In genomic region chr22:45007247-45007945, GRCh38 we compare ENCODE assay signal across 8 cellular contexts. TPM values are rescaled to one million over a fixed set of nuclear protein-coding genes. Genes with fewer than 3 reads are reported as not detected.
DNase-seq lines count a peak whose midpoint lies in the region; ATAC-seq, FAIRE-seq and TF ChIP-seq lines count a peak whose summit lies in the region.

No MANE protein-coding gene starts in this region.

- H3K27ac ChIP-seq in adrenal gland (peak overlapping the region in 4 of 5 donors; percentile 68 to 84 (median 82)), stomach (peak overlapping the region in 4 of 5 donors; percentile 4 to 87 (median 54))

- no peaks in the 10 kb centered on the region for H3K9me3 ChIP-seq in adrenal gland (replicated peaks in 1 of 3)
- no peaks in the 10 kb centered on the region for H3K9me3 ChIP-seq in stomach

- WGBS in adrenal gland, 4 donors: 0 to 3% (median 1%) methylated on average over 7 to 75 of the region's 91 CpGs
- WGBS in stomach, 5 donors: 1 to 2% (median 1%) methylated on average over 21 to 87 of the region's 91 CpGs

- no peak for TF ChIP-seq EP300 in stomach (IDR thresholded peaks at IDR 0.05)

- DNase-seq in HTR-8/SVneo (ENCODE audit: insufficient read length, low spot score): peak; percentile 30
- peak in 6 of 7 donors; percentile 44 to 63 (median 51) for DNase-seq in adrenal gland
- DNase-seq in stomach: no peak
- no peak for DNase-seq in NCI-H774 (lab: John Stamatoyannopoulos, UW)
- DNase-seq in NCI-H146 (lab: John Stamatoyannopoulos, UW): no peak
- DNase-seq in NCI-H2029 (lab: John Stamatoyannopoulos, UW): no peak

- TF ChIP-seq POLR2A in adrenal gland (IDR thresholded peaks at IDR 0.05) (peak in 1 of 2 donors; percentile 6), stomach (IDR thresholded peaks at IDR 0.05) (no peak)

- intact Hi-C loops in adrenal gland (cut with DNase I): no loop called here
- intact Hi-C loops in stomach (cut with DNase I; ENCODE audit: low total_unique reads): no loop called here

- peaks cover 5 to 19% of the 10 kb centered on the region in 2 donors for H3K4me1 ChIP-seq in adrenal gland (replicated peaks in 1 of 2)
- H3K4me1 ChIP-seq in stomach: peaks cover 36 to 52% (median 43%) of the 10 kb centered on the region in 4 donors

- TF ChIP-seq CTCF in adrenal gland (IDR thresholded peaks at IDR 0.05): no peak
- TF ChIP-seq CTCF in stomach (IDR thresholded peaks at IDR 0.05): no peak

- peak overlapping the region in 2 of 4 donors; percentile 59 to 62 for H3K4me3 ChIP-seq in adrenal gland
- H3K4me3 ChIP-seq in iPS-11a (ENCODE audit: low read depth, low read length): peak overlapping the region; percentile 81
- peak overlapping the region; percentile 51 to 70 (median 59) for H3K4me3 ChIP-seq in stomach

- no peak for FAIRE-seq in HTR-8/SVneo (lab: Jason Lieb, UNC)

- no peak for ATAC-seq in GM18498 (IDR thresholded peaks at IDR 0.05; ENCODE audit: unreplicated experiment)

- H3K27me3 ChIP-seq in adrenal gland (peaks cover 7% of the 10 kb centered on the region), stomach (peaks cover 0 to 89% (median 64%) of the 10 kb centered on the region in 3 donors)

- H3K36me3 ChIP-seq in adrenal gland (replicated peaks in 1 of 2) (no peaks in the 10 kb centered on the region), stomach (no peaks in the 10 kb centered on the region)

RNA-seq across cellular contexts. Expression of gene PHF21B, which starts 2.4 kb away (rescaled TPM):
- 1 to 10 TPM in 7 of 8 donors, under 1 TPM in 1; 0.30 to 4.4 (median 2.7) TPM for total RNA-seq in adrenal gland
- polyA plus RNA-seq in adrenal gland: 1 to 10 TPM; 1.5 to 3.9 (median 1.8) TPM
- under 1 TPM in 1 of 5 donors, not detected in 4; 0.37 TPM for total RNA-seq in stomach
- polyA plus RNA-seq in stomach: under 1 TPM; 0.12 to 0.45 (median 0.15) TPM

Comparison
In these comparisons a context has a peak if more than half of its experiments do, and no peak if none do; other contexts are left out.
1. DNase-seq: peak in HTR-8/SVneo (single experiment) and adrenal gland (6 of 7); none in stomach (single experiment), NCI-H774 (single experiment), NCI-H146 (single experiment) and NCI-H2029 (single experiment).